29 cellular contexts compared by ENCODE assay signal in the genomic region with DNA sequence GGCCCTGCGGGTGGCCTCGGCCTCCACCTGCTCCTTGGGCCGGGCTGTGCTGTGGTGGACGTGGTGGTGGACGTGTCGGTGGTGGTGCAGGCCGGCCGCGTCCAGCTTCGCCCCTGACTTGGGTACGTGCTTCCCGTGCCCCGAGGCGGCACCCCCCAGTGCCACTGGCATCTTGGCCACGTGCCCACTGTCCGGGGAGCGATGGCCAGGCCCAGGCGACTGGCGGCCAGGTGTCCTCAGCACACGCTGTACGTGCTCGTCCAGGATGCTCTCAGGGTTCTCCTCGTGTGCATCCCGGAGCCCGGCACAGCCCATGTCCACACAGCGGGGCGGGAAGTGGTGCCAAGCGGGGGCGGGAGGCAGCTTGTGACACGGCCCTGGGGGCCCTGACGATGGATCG. TPM values are rescaled to one million over a fixed set of nuclear protein-coding genes. Genes with fewer than 3 reads are reported as not detected.
"Had no signal": no experiment of that assay in that cellular context is flagged by ENCODE, and none has a peak within 500 bp of the region (broad histone marks: within the 10 kb centered on the region; RNA-seq: fewer than 3 reads in every experiment).

No MANE protein-coding gene starts in this region.

- FAIRE-seq: colon, endothelial cell of umbilical vein, pancreas had no signal

- DNase-seq: effector CD8-positive, alpha-beta T cell; esophagus squamous epithelium; foreskin melanocyte; glutamatergic neuron; heart right ventricle; hippocampal formation; immature natural killer cell; islet precursor cell; kidney glomerular epithelial cell; left ventricle myocardium superior; lower lobe of right lung; naive thymus-derived CD8-positive, alpha-beta T cell; nephron progenitor cell; occipital lobe; retina; stimulated activated CD4-positive, alpha-beta T cell treated with anti-CD3 and anti-CD28 coated beads, Interleukin-12 subunit alpha, Interleukin-12 subunit beta, amount 100 ng/mL, for 4 hours; stimulated activated CD4-positive, alpha-beta T cell treated with anti-CD3 and anti-CD28 coated beads, Interleukin-1b, Interleukin-23, amount 100 ng/mL, for 48 hours; stimulated activated CD4-positive, alpha-beta T cell treated with anti-CD3 and anti-CD28 coated beads, Interleukin-4, amount 100 ng/mL, for 1 hour; stimulated activated CD8-positive, alpha-beta memory T cell treated with anti-CD3 and anti-CD28 coated beads, Interleukin-4, amount 100 ng/mL, for 48 hours; stimulated activated naive CD4-positive, alpha-beta T cell; stimulated activated naive CD8-positive, alpha-beta T cell treated with anti-CD3 and anti-CD28 coated beads, Interleukin-15, amount 100 ng/mL, for 72 hours; thyroid gland; trophoblast cell had no signal

- H3K4me3 ChIP-seq: esophagus squamous epithelium, heart right ventricle, lower lobe of right lung, pancreas, smooth muscle cell, thyroid gland had no signal

- H3K27ac ChIP-seq: esophagus squamous epithelium, heart right ventricle, lower lobe of right lung, pancreas, thyroid gland had no signal

- ATAC-seq: heart right ventricle; left ventricle myocardium superior; lower lobe of right lung; naive thymus-derived CD8-positive, alpha-beta T cell; pancreas; sciatic nerve had no signal

- H3K4me1 ChIP-seq: esophagus squamous epithelium, heart right ventricle, lower lobe of right lung, pancreas, thyroid gland had no signal

- H3K27me3 ChIP-seq: esophagus squamous epithelium, heart right ventricle, pancreas, thyroid gland had no signal

- H3K9me3 ChIP-seq: esophagus squamous epithelium, heart right ventricle, lower lobe of right lung, pancreas, thyroid gland had no signal

- H3K4me2 ChIP-seq: smooth muscle cell had no signal

RNA-seq across cellular contexts. Expression of a gene that starts 14.9 kb away (rescaled TPM):
- total RNA-seq: endothelial cell of umbilical vein, epithelial cell of proximal tubule, esophagus squamous epithelium, lower lobe of right lung had no signal
- polyA plus RNA-seq: immature natural killer cell; naive thymus-derived CD8-positive, alpha-beta T cell had no signal

RNA-seq across cellular contexts. Expression of a gene that starts 17.4 kb away (rescaled TPM):
- total RNA-seq: esophagus squamous epithelium, lower lobe of right lung, thyroid gland had no signal
- polyA plus RNA-seq: immature natural killer cell; naive thymus-derived CD8-positive, alpha-beta T cell had no signal

RNA-seq across cellular contexts. Expression of a gene that starts 22.1 kb away (rescaled TPM):
- total RNA-seq: naive thymus-derived CD8-positive, alpha-beta T cell had no signal
- polyA plus RNA-seq: immature natural killer cell; naive thymus-derived CD8-positive, alpha-beta T cell had no signal
